11 cellular contexts compared by ENCODE assay signal in genomic region chr1:37498872-37499617, GRCh38. TPM values are rescaled to one million over a fixed set of nuclear protein-coding genes. Genes with fewer than 3 reads are reported as not detected.
A peak's percentile ranks its signal among the peaks of the same experiment; 100 is the strongest.
DNase-seq lines count a peak whose midpoint lies in the region; ATAC-seq, FAIRE-seq and TF ChIP-seq lines count a peak whose summit lies in the region.
"Had no signal": no experiment of that assay in that cellular context is flagged by ENCODE, and none has a peak within 500 bp of the region (broad histone marks: within the 10 kb centered on the region; RNA-seq: fewer than 3 reads in every experiment).

No MANE protein-coding gene starts in this region.

- TF ChIP-seq CTCF in D721Med (IDR thresholded peaks at IDR 0.05; ENCODE audit: insufficient read depth, missing control alignments): no peak

- DNase-seq in ACHN: peak; percentile 18
- DNase-seq in NCI-H1105 (lab: John Stamatoyannopoulos, UW): peak; percentile 12
- peak; percentile 68 for DNase-seq in cerebellum (ENCODE audit: low spot score)
- DNase-seq in lung microvascular endothelial cell (ENCODE audit: low read depth in 2 of 2): peak; percentile 76 to 80
- DNase-seq in T-helper 17 cell: no peak
- no peak for DNase-seq in D721Med (ENCODE audit: insufficient read length, low spot score)
- DNase-seq: brain microvascular endothelial cell; CD4-positive, CD25-positive, alpha-beta regulatory T cell; mesendoderm had no signal

- no peaks in the 10 kb centered on the region for H3K36me3 Mint-ChIP-seq in T-helper 17 cell (ENCODE audit: low read depth)

- H3K4me3 Mint-ChIP-seq in T-helper 17 cell: no peak overlapping the region

- H3K27me3 Mint-ChIP-seq in T-helper 17 cell: no peaks in the 10 kb centered on the region
- H3K27me3 Mint-ChIP-seq: CD4-positive, CD25-positive, alpha-beta regulatory T cell had no signal

- H3K4me1 Mint-ChIP-seq in T-helper 17 cell: peaks cover 2% of the 10 kb centered on the region

- in situ Hi-C loops in ACHN (cut with HindIII; ENCODE audit: low pct_ligation_motif_present, low pct_unique_long_range_greater_than_20kb, low sequenced_read_pairs): no loop called here

- no peak overlapping the region for H3K27ac Mint-ChIP-seq in T-helper 17 cell

- FAIRE-seq in D721Med (lab: Jason Lieb, UNC): no peak

- no peaks in the 10 kb centered on the region for H3K9me3 ChIP-seq in T-helper 17 cell (ENCODE audit: control insufficient read depth, low read length, poor library complexity, severe bottlenecking)

- ATAC-seq in HG03025 (IDR thresholded peaks at IDR 0.05; ENCODE audit: low FRiP score, unreplicated experiment) (no peak), GM19328 (IDR thresholded peaks at IDR 0.05; ENCODE audit: unreplicated experiment) (no peak), T-helper 17 cell (no peak)

RNA-seq across cellular contexts. Expression of gene MEAF6, which starts 15.5 kb away (rescaled TPM):
- 75.5 TPM for total RNA-seq in cerebellum
- total RNA-seq in lung microvascular endothelial cell: 27.9 and 41.3 TPM in 2 replicates
- total RNA-seq in T-helper 17 cell: 10 to 100 TPM; 54.7 to 58.0 TPM

RNA-seq across cellular contexts. Expression of gene ZC3H12A, which starts 24.7 kb away (rescaled TPM):
- 0.64 TPM for total RNA-seq in cerebellum
- total RNA-seq in lung microvascular endothelial cell: 1.1 and 2.4 TPM in 2 replicates
- total RNA-seq in T-helper 17 cell: 100 to 1,000 TPM; 166 to 170 TPM

RNA-seq across cellular contexts. Expression of gene SNIP1, which starts 55.0 kb away (rescaled TPM):
- 14.4 TPM for total RNA-seq in cerebellum
- total RNA-seq in lung microvascular endothelial cell: 8.5 and 14.3 TPM in 2 replicates
- total RNA-seq in T-helper 17 cell: 10 to 100 TPM; 51.1 to 58.5 TPM

RNA-seq across cellular contexts. Expression of gene DNALI1, which starts 57.7 kb away (rescaled TPM):
- 12.8 TPM for total RNA-seq in cerebellum
- total RNA-seq in lung microvascular endothelial cell: 0.20 and 0.22 TPM in 2 replicates
- total RNA-seq in T-helper 17 cell: not detected

Comparison
In these comparisons a context has a peak if more than half of its experiments do, and no peak if none do; other contexts are left out.
1. DNase-seq: peak in ACHN (single experiment), NCI-H1105 (single experiment), cerebellum (single experiment) and lung microvascular endothelial cell (2 of 2); none in T-helper 17 cell (0 of 3) and D721Med (single experiment).
2. RNA of gene ZC3H12A, which starts 24.7 kb away (total RNA-seq): 166 to 170 TPM in T-helper 17 cell; 1.1 to 2.4 TPM in lung microvascular endothelial cell and 0.64 TPM in cerebellum (single experiment); every median in the first group is over 10 times any median in the second.